ENCODE assay signal across 1 cellular context in the genomic region with DNA sequence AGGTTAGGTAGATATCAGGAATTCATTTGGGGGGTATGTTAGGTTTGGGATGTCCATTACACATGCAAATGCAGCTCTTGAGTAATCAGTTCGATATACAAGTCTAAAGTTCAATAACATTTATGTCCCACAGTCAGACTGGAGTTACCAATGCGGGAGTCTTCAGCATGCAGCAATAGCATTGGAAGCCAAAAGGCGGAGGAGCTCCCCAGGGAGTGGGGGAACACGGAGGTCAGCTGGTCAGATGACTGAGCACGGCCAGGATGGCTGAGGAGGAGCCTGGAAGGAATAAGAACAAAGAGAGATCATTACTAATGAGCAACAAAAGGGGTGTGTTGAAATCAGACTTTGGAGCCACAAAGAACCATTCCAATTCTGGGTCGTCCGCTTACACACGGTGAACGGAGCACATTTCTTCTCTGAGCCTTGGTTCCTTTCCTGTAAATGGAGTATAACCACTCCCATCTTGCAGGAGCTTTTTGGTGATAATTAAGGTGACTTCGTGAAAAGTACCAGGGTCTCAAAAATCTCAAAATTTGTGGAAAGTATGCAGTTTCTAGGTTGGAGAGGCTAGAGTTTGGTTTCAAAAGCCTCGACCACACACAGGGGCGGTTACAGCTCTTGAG.
TF ChIP-seq lines count a peak whose summit lies in the region.

No MANE protein-coding gene starts in this region.

TF ChIP-seq in endothelial cell of umbilical vein, 7 proteins besides CTCF, POLR2A, EP300 and RAD21:
- TF ChIP-seq POLR2AphosphoS5 (IDR thresholded peaks at IDR 0.05; ENCODE audit: insufficient read depth, low read depth, low read length): no peak
- no peak for TF ChIP-seq EZH2 (IDR thresholded peaks at IDR 0.05; ENCODE audit: borderline replicate concordance, low read depth, low read length, severe bottlenecking)
- TF ChIP-seq JUN (IDR thresholded peaks at IDR 0.05; ENCODE audit: borderline replicate concordance, insufficient read depth, insufficient read length, low read depth): no peak
- TF ChIP-seq FOS (IDR thresholded peaks at IDR 0.05; ENCODE audit: borderline replicate concordance, insufficient read depth, low read length): no peak
- TF ChIP-seq, protein P1, sequence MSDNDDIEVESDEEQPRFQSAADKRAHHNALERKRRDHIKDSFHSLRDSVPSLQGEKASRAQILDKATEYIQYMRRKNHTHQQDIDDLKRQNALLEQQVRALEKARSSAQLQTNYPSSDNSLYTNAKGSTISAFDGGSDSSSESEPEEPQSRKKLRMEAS (IDR thresholded peaks at IDR 0.05; ENCODE audit: insufficient read depth, insufficient read length): no peak
- TF ChIP-seq MYC (IDR thresholded peaks at IDR 0.05; ENCODE audit: low read depth, low read length): no peak
- TF ChIP-seq GATA2 (IDR thresholded peaks at IDR 0.05; ENCODE audit: insufficient read depth, insufficient read length, low read depth, low read length): no peak
TF ChIP-seq in endothelial cell of umbilical vein: peak in this region for 0.
